10 cellular contexts compared by ENCODE assay signal in the genomic region with DNA sequence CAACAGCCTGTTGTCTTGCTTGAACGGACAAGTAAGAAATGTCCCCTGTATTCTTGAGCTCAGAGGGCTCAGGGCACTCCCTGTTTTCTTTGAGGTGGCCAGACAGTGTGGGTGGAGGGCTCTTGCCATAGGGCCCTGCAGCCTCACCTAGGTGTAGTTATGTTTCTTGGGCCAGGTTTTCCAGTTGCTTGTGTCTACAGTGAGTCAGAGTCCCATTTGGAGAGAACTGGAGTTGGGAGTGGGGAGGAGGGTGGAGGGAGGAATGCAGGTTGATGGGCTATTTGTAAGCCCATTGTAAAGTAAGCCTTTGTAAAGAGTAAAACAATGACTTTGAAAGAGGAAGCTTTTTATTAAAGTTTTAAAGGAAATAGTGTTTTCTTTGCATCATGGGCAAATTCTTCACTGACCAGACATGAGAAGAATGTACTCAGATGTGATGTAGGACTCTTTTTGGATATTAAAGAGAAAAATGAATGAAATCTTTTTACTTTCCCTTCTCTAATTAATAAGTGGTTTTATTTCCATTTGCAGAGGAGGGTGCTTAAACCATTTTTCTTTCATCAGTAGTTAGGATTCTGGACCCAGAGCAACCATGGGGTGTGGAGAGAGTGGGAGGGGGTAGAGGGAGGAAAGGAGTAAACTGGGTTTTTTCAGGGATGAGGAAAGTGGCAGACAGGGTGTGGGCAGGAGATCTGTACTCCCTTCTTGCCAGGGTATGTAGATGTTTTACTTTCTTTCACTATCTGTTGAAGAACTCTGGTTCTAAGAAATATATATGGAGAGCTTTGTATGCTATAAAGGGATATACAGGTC. TPM values are rescaled to one million over a fixed set of nuclear protein-coding genes. Genes with fewer than 3 reads are reported as not detected.
DNase-seq lines count a peak whose midpoint lies in the region; ATAC-seq, FAIRE-seq and TF ChIP-seq lines count a peak whose summit lies in the region.
"Had no signal": no experiment of that assay in that cellular context is flagged by ENCODE, and none has a peak within 500 bp of the region (broad histone marks: within the 10 kb centered on the region; RNA-seq: fewer than 3 reads in every experiment).

No MANE protein-coding gene starts in this region.

- 36% methylated on average over 1 of the region's 1 CpG for WGBS in smooth muscle cell (ENCODE audit: low lambda C conversion rate)
- 83 to 91% methylated on average over 1 of the region's 1 CpG for WGBS in testis, 2 donors

- H3K36me3 ChIP-seq in smooth muscle cell (ENCODE audit: low read depth): no peaks in the 10 kb centered on the region
- H3K36me3 ChIP-seq in testis (ENCODE audit: low read depth, missing control alignments): no peaks in the 10 kb centered on the region

- H3K4me3 ChIP-seq in smooth muscle cell (peak overlapping the region; percentile 31), testis (no peak overlapping the region)

- POLR2A ChIA-PET in CD4-positive, alpha-beta T cell (lab: Charles Lee): no interaction called here

- H3K9me3 ChIP-seq in smooth muscle cell (replicated peaks; ENCODE audit: low read depth) (no peaks in the 10 kb centered on the region), testis (no peaks in the 10 kb centered on the region)
- no peaks in the 10 kb centered on the region for H3K9me3 ChIP-seq in CD4-positive, alpha-beta T cell (ENCODE audit: control insufficient read depth, low read length)

- TF ChIP-seq CTCF in HFFc6 (IDR thresholded peaks at IDR 0.05): no peak
- no peak for TF ChIP-seq CTCF in smooth muscle cell (IDR thresholded peaks at IDR 0.05; ENCODE audit: borderline replicate concordance, insufficient read depth, poor library complexity, severe bottlenecking)
- TF ChIP-seq CTCF in CD4-positive, alpha-beta T cell (IDR thresholded peaks at IDR 0.05): no peak
- TF ChIP-seq CTCF in testis (IDR thresholded peaks at IDR 0.05): no peak

- DNase-seq in HFFc6 (no peak), astrocyte of the hippocampus (ENCODE audit: low read depth, low spot score) (peak; percentile 82), iPS-NIHi7 (ENCODE audit: extremely low spot score) (peak; percentile 41), smooth muscle cell (lab: John Stamatoyannopoulos, UW; ENCODE audit: unreplicated experiment) (no peak), testis (no peak), frontal cortex (ENCODE audit: low spot score in 2 of 2) (no peak)
- no peak for DNase-seq in CD4-positive, alpha-beta T cell
- DNase-seq in activated effector memory CD4-positive, alpha-beta T cell treated with Interleukin-2 at 50 U/mL for 16 hours: no peak
- DNase-seq: effector CD4-positive, alpha-beta T cell; NCI-H345 had no signal

- intact Hi-C loops in CD4-positive, alpha-beta T cell (cut with DNase I, micrococcal nuclease): no loop called here
- intact Hi-C loops in testis (cut with DNase I; ENCODE audit: low total_unique reads): no loop called here

- peak overlapping the region; percentile 17; the same call in 1 of the 2 replicates for H3K4me3 Mint-ChIP-seq in HFFc6
- H3K4me3 Mint-ChIP-seq in CD4-positive, alpha-beta T cell: no peak overlapping the region

- no peak for FAIRE-seq in frontal cortex (lab: Jason Lieb, UNC)

- peak overlapping the region; percentile 86 for H3K27ac ChIP-seq in smooth muscle cell (ENCODE audit: low read depth)
- H3K27ac ChIP-seq in CD4-positive, alpha-beta T cell (ENCODE audit: low read depth, low read length): no peak overlapping the region
- H3K27ac ChIP-seq in testis: no peak overlapping the region

- no peak for ATAC-seq in CD4-positive, alpha-beta T cell (ENCODE audit: poor library complexity)

- H3K9me3 Mint-ChIP-seq in HFFc6: no peaks in the 10 kb centered on the region
- no peaks in the 10 kb centered on the region for H3K9me3 Mint-ChIP-seq in CD4-positive, alpha-beta T cell

- peaks cover 48% of the 10 kb centered on the region for H3K4me1 ChIP-seq in smooth muscle cell (ENCODE audit: low read depth)
- peaks cover 22% of the 10 kb centered on the region for H3K4me1 ChIP-seq in testis

- no peaks in the 10 kb centered on the region for H3K27me3 ChIP-seq in smooth muscle cell (ENCODE audit: low read depth)
- no peaks in the 10 kb centered on the region for H3K27me3 ChIP-seq in CD4-positive, alpha-beta T cell (ENCODE audit: control insufficient read depth, insufficient read depth, low read length)
- no peaks in the 10 kb centered on the region for H3K27me3 ChIP-seq in testis

- H3K9ac ChIP-seq in smooth muscle cell (ENCODE audit: low read depth): peak overlapping the region; percentile 64

- peak overlapping the region; percentile 49 for H3K4me2 ChIP-seq in smooth muscle cell

- peaks cover 4% of the 10 kb centered on the region; the same call in 1 of the 2 replicates for H3K27me3 Mint-ChIP-seq in HFFc6 (ENCODE audit: insufficient read depth)
- no peaks in the 10 kb centered on the region for H3K27me3 Mint-ChIP-seq in CD4-positive, alpha-beta T cell

- peaks cover 4% of the 10 kb centered on the region for H3F3A ChIP-seq in smooth muscle cell (ENCODE audit: low read depth)

- CTCF ChIA-PET in CD4-positive, alpha-beta T cell (lab: Charles Lee): no interaction called here

- H3K36me3 Mint-ChIP-seq in HFFc6 (ENCODE audit: low read depth): peaks cover 9% of the 10 kb centered on the region
- no peaks in the 10 kb centered on the region for H3K36me3 Mint-ChIP-seq in CD4-positive, alpha-beta T cell (ENCODE audit: low read depth)

- peaks cover 89% of the 10 kb centered on the region for H3K79me2 ChIP-seq in smooth muscle cell (ENCODE audit: low read depth)

- H2AFZ ChIP-seq in smooth muscle cell (ENCODE audit: low read depth): no peak overlapping the region

- peaks cover 90% of the 10 kb centered on the region for H4K20me1 ChIP-seq in smooth muscle cell (ENCODE audit: low read depth)

- peak overlapping the region; percentile 45 for H3K27ac Mint-ChIP-seq in HFFc6
- H3K27ac Mint-ChIP-seq in CD4-positive, alpha-beta T cell: no peak overlapping the region

- no peak for TF ChIP-seq POLR2A in testis (IDR thresholded peaks at IDR 0.05)

- peaks cover 67% of the 10 kb centered on the region for H3K4me1 Mint-ChIP-seq in HFFc6 (ENCODE audit: low read depth)
- no peaks in the 10 kb centered on the region for H3K4me1 Mint-ChIP-seq in CD4-positive, alpha-beta T cell (ENCODE audit: low read depth)

RNA-seq across cellular contexts. Expression of a gene that starts 45.1 kb away (rescaled TPM):
- total RNA-seq in HFFc6 (2021; fragmentation: NEBNext Ultra II Directional; extraction: Animal tissue kit (Norgen Biotek cat#: 25700)): 100 to 1,000 TPM; 201 to 308 (median 223) TPM
- total RNA-seq in smooth muscle cell: 186 and 195 TPM in 2 replicates
- polyA plus RNA-seq in smooth muscle cell: 36.9 and 71.9 TPM in 2 replicates
- total RNA-seq in CD4-positive, alpha-beta T cell: 100 to 1,000 TPM; 248 to 252 TPM
- 100 to 1,000 TPM; 422 to 494 TPM for total RNA-seq in testis
- polyA plus RNA-seq in testis (ENCODE audit: insufficient read depth, low read depth, low replicate concordance): 136 TPM
- 306 TPM for total RNA-seq in frontal cortex

Comparison
In these comparisons a context has a peak if more than half of its experiments do, and no peak if none do; other contexts are left out.
1. DNase-seq: peak in astrocyte of the hippocampus (single experiment) and iPS-NIHi7 (single experiment); none in HFFc6 (single experiment), smooth muscle cell (single experiment), CD4-positive, alpha-beta T cell (0 of 10), testis (single experiment), activated effector memory CD4-positive, alpha-beta T cell treated with Interleukin-2 at 50 U/mL for 16 hours (single experiment) and frontal cortex (0 of 2).